Comparison of ENCODE assay signal across 13 cellular contexts in the genomic region with DNA sequence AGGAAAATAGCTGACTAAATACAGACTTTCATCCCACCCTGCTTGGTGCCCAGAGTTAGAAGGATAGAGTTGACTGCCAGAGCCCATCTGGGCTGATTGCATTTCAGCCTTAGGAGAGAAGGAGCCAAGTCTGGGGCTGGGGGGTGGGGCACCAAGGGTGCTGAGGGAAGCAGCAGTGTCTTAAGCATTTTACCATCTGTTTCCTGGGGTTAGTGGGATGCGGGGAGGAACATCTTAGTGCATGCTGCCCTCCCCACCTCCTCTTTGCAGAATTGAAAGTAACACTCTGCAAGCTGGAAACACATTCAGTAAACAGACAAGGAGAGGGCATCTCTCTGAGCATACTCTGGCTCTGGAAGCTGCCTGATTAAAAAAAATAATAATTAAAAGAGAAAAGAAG. TPM values are rescaled to one million over a fixed set of nuclear protein-coding genes. Genes with fewer than 3 reads are reported as not detected.
A peak's percentile ranks its signal among the peaks of the same experiment; 100 is the strongest.
DNase-seq lines count a peak whose midpoint lies in the region; ATAC-seq, FAIRE-seq and TF ChIP-seq lines count a peak whose summit lies in the region.
"Had no signal": no experiment of that assay in that cellular context is flagged by ENCODE, and none has a peak within 500 bp of the region (broad histone marks: within the 10 kb centered on the region; RNA-seq: fewer than 3 reads in every experiment).

No MANE protein-coding gene starts in this region.

- in situ Hi-C loops in GM12878 (cut with MboI): no loop called here

- RAD21 ChIA-PET in GM12878 (lab: Charles Lee; ENCODE audit: unreplicated experiment): interaction anchor here (1.3 to 1.8 kb wide), 3 partner anchors 14 to 184 kb away, joined by 6 to 11 read pairs (median 7); no protein-coding TSS in a partner anchor

- ATAC-seq in GM12878: peak; percentile 24; the same call in 2 of the 3 replicates
- ATAC-seq in HG03280 (IDR thresholded peaks at IDR 0.05; ENCODE audit: unreplicated experiment): no peak
- no peak for ATAC-seq in GM19463 (IDR thresholded peaks at IDR 0.05; ENCODE audit: unreplicated experiment)

- no peaks in the 10 kb centered on the region for H3K9me3 Mint-ChIP-seq in T-helper 1 cell treated with Interleukin-12 subunit alpha and Interleukin-12 subunit beta and Interleukin-4 antibody, amounts not matched to agents 30 μg/mL and 1 μg/mL, for 36 hours

- H3K4me3 ChIP-seq in GM12878: no peak overlapping the region

- no peak for TF ChIP-seq EP300 in GM12878 (IDR thresholded peaks at IDR 0.05; ENCODE audit: borderline replicate concordance in 1 of 2, control insufficient read depth in 1 of 2, low read depth in 2 of 2, low read length in 2 of 2)

- POLR2A ChIA-PET in GM12878 (lab: Charles Lee): interaction anchor here (0.6 to 0.9 kb wide), 2 partner anchors 111 to 132 kb away, joined by 3 read pairs; no protein-coding TSS in a partner anchor

- H3K4me1 Mint-ChIP-seq in T-helper 1 cell treated with Interleukin-12 subunit alpha and Interleukin-12 subunit beta and Interleukin-4 antibody, amounts not matched to agents 30 μg/mL and 1 μg/mL, for 36 hours (ENCODE audit: low read depth): peaks cover 43% of the 10 kb centered on the region

- no peak overlapping the region for H3K4me2 ChIP-seq in GM12878 (ENCODE audit: control insufficient read depth, insufficient read depth)

- no peaks in the 10 kb centered on the region for H3K36me3 Mint-ChIP-seq in T-helper 1 cell treated with Interleukin-12 subunit alpha and Interleukin-12 subunit beta and Interleukin-4 antibody, amounts not matched to agents 30 μg/mL and 1 μg/mL, for 36 hours (ENCODE audit: low read depth)

- WGBS in GM12878 (ENCODE audit: insufficient coverage, insufficient replicate concordance, low lambda C conversion rate, missing lambda C conversion rate): 60% methylated on average over 1 of the region's 1 CpG

- H3K36me3 ChIP-seq in GM12878 (ENCODE audit: control insufficient read depth in 2 of 2, insufficient read depth in 2 of 2, low read length in 1 of 2): no peaks in the 10 kb centered on the region

- peaks cover 9% of the 10 kb centered on the region for H3K4me1 ChIP-seq in GM12878 (ENCODE audit: control insufficient read depth, insufficient read depth, low read length)

- DNase-seq in T-helper 1 cell (no peak), NCI-H524 (lab: John Stamatoyannopoulos, UW) (peak; percentile 95 to 97), GM12878 (ENCODE audit: low read depth, low spot score) (no peak), putamen (ENCODE audit: low spot score) (peak; percentile 47), NCI-H1092 treated with DMSO at 0.1 percent for 48 hours (lab: John Stamatoyannopoulos, UW) (no peak)

- no peak for TF ChIP-seq POLR2A in GM12878 (IDR thresholded peaks at IDR 0.05; ENCODE audit: low read depth, low read length)

- H4K20me1 ChIP-seq in GM12878 (ENCODE audit: control insufficient read depth, insufficient read depth): no peaks in the 10 kb centered on the region

- H3K4me3 Mint-ChIP-seq in T-helper 1 cell treated with Interleukin-12 subunit alpha and Interleukin-12 subunit beta and Interleukin-4 antibody, amounts not matched to agents 30 μg/mL and 1 μg/mL, for 36 hours: peak overlapping the region; percentile 26

- H3K9me3 ChIP-seq in GM12878 (replicated peaks; ENCODE audit: control insufficient read depth, insufficient read depth, low read length): no peaks in the 10 kb centered on the region

- no peak for TF ChIP-seq CTCF in GM12878 (IDR thresholded peaks at IDR 0.05 in 2 of 3, conservative IDR thresholded peaks at IDR 0.05 in 1 of 3; ENCODE audit: control insufficient read depth in 2 of 3, extremely low read depth in 1 of 3, insufficient read depth in 1 of 3, low read depth in 3 of 3, low read length in 3 of 3)

- no peaks in the 10 kb centered on the region for H3K79me2 ChIP-seq in GM12878 (ENCODE audit: control insufficient read depth, insufficient read depth, low read length)

- H3K27me3 Mint-ChIP-seq in T-helper 1 cell treated with Interleukin-12 subunit alpha and Interleukin-12 subunit beta and Interleukin-4 antibody, amounts not matched to agents 30 μg/mL and 1 μg/mL, for 36 hours (ENCODE audit: low read depth): peaks cover 57% of the 10 kb centered on the region

- CTCF ChIA-PET in GM12878 (lab: Yijun Ruan, JAX): interaction anchor here (1.5 to 5.0 kb wide), 7 partner anchors 7 to 184 kb away, joined by 4 to 128 read pairs (median 12); a partner anchor contains a TSS

- intact Hi-C loops in GM12878 (cut with micrococcal nuclease; ENCODE audit: unreplicated experiment): no loop called here

- no peak overlapping the region for H2AFZ ChIP-seq in GM12878 (ENCODE audit: control insufficient read depth, low read depth, low read length)

- no peak for TF ChIP-seq RAD21 in GM12878 (IDR thresholded peaks at IDR 0.05; ENCODE audit: insufficient read depth, low read depth, low read length)

- SMC1A ChIA-PET in GM12878 (lab: Charles Lee; ENCODE audit: uncharacterized antibody, unreplicated experiment): interaction anchor here (0.7 to 7.6 kb wide), 7 partner anchors 14 to 185 kb away, joined by 3 to 47 read pairs (median 3); a partner anchor contains a TSS

- no TSS peak for BruUV-seq in GM12878 (replicated peaks; lab: Mats Ljungman, UMichigan)

- peak overlapping the region; percentile 64 for H3K27ac Mint-ChIP-seq in T-helper 1 cell treated with Interleukin-12 subunit alpha and Interleukin-12 subunit beta and Interleukin-4 antibody, amounts not matched to agents 30 μg/mL and 1 μg/mL, for 36 hours

- H3K9ac ChIP-seq in GM12878 (ENCODE audit: control insufficient read depth, insufficient read depth, low read length): no peak overlapping the region

- FAIRE-seq in GM12878 (lab: Jason Lieb, UNC): no peak
- FAIRE-seq: frontal cortex had no signal

- no peak overlapping the region for H3K27ac ChIP-seq in GM12878 (ENCODE audit: control insufficient read depth, insufficient read depth)

- peaks cover 0 to 2% of the 10 kb centered on the region in 2 experiments; a peak in 2 of 4 replicates for H3K27me3 ChIP-seq in GM12878 (replicated peaks in 1 of 2; ENCODE audit: control insufficient read depth in 2 of 2, insufficient read depth in 2 of 2, low read length in 1 of 2)

RNA-seq across cellular contexts. Expression of a gene that starts 1.5 kb away (rescaled TPM):
- not detected in 2 replicates for total RNA-seq in GM12878 (2013; cell fraction: nucleolus; rRNA removed)
- total RNA-seq in GM12878 (2014; rRNA removed) (not detected in 2 replicates), GM12878 (2014; rRNA removed; fragmentation: Illumina TruSeq; extraction: Trizol) (not detected in 2 replicates), GM12878 (2021) (not detected in 2 replicates)
- polyA plus RNA-seq in GM12878 (2011; ENCODE audit: low read depth): not detected
- polyA plus RNA-seq in GM12878 (2011; rRNA removed) (not detected in 2 replicates), GM12878 (2014; fragmentation: Illumina TruSeq; extraction: Trizol) (not detected in 2 replicates), GM12878 (2014; fragmentation: Nextera tagmentation; extraction: Ambion mirVana) (not detected), GM12878 (2014; rRNA removed) (not detected in 2 replicates), GM12878 (2016; fragmentation: Nextera tagmentation; extraction: Ambion mirVana) (not detected)
- polyA plus RNA-seq in GM12878 (2011; cell fraction: cytosol; rRNA removed): not detected in 2 replicates
- 0.29 TPM in 1 of 2 replicates, not detected in the other for polyA plus RNA-seq in GM12878 (2011; cell fraction: nucleus; rRNA removed)
- 0.04 TPM in 1 of 2 replicates, not detected in the other for polyA plus RNA-seq in GM12878 (2012)
- polyA minus RNA-seq in GM12878 (2011; rRNA and poly(A)+ RNA removed): not detected in 2 replicates
- polyA minus RNA-seq in GM12878 (2011; cell fraction: cytosol; rRNA and poly(A)+ RNA removed): not detected in 2 replicates
- polyA minus RNA-seq in GM12878 (2011; cell fraction: nucleus; rRNA and poly(A)+ RNA removed): not detected in 2 replicates
- total RNA-seq: A172, dermis microvascular lymphatic vessel endothelial cell, frontal cortex, lung microvascular endothelial cell, posterior vena cava had no signal

RNA-seq across cellular contexts. Expression of a gene that starts 16.1 kb away (rescaled TPM):
- total RNA-seq in GM12878 (2013; cell fraction: nucleolus; rRNA removed): 1.2 and 1.8 TPM in 2 replicates
- not detected in 2 replicates for total RNA-seq in GM12878 (2014; rRNA removed)
- total RNA-seq in GM12878 (2014; rRNA removed; fragmentation: Illumina TruSeq; extraction: Trizol): not detected in 2 replicates
- not detected in 2 replicates for total RNA-seq in GM12878 (2021)
- not detected for polyA plus RNA-seq in GM12878 (2011; ENCODE audit: low read depth)
- polyA plus RNA-seq in GM12878 (2011; rRNA removed): 0.16 and 0.22 TPM in 2 replicates
- polyA plus RNA-seq in GM12878 (2011; cell fraction: cytosol; rRNA removed): 0.04 and 0.23 TPM in 2 replicates
- 0.45 and 0.63 TPM in 2 replicates for polyA plus RNA-seq in GM12878 (2011; cell fraction: nucleus; rRNA removed)
- polyA plus RNA-seq in GM12878 (2012): 0.22 and 0.28 TPM in 2 replicates
- polyA plus RNA-seq in GM12878 (2014; fragmentation: Illumina TruSeq; extraction: Trizol): 0.03 TPM in 1 of 2 replicates, not detected in the other
- not detected for polyA plus RNA-seq in GM12878 (2014; fragmentation: Nextera tagmentation; extraction: Ambion mirVana)
- not detected in 2 replicates for polyA plus RNA-seq in GM12878 (2014; rRNA removed)
- under 1 TPM in 1 of 2 experiments, not detected in 1; 0.30 TPM for polyA plus RNA-seq in GM12878 (2016; fragmentation: Nextera tagmentation; extraction: Ambion mirVana)
- not detected in 2 replicates for polyA minus RNA-seq in GM12878 (2011; rRNA and poly(A)+ RNA removed)
- polyA minus RNA-seq in GM12878 (2011; cell fraction: cytosol; rRNA and poly(A)+ RNA removed): not detected in 2 replicates
- not detected in 2 replicates for polyA minus RNA-seq in GM12878 (2011; cell fraction: nucleus; rRNA and poly(A)+ RNA removed)
- total RNA-seq: dermis microvascular lymphatic vessel endothelial cell, lung microvascular endothelial cell had no signal

RNA-seq across cellular contexts. Expression of a gene that starts 30.0 kb away (rescaled TPM):
- 33.2 and 35.6 TPM in 2 replicates for total RNA-seq in GM12878 (2013; cell fraction: nucleolus; rRNA removed)
- total RNA-seq in GM12878 (2014; rRNA removed) (6.2 and 8.7 TPM in 2 replicates), GM12878 (2014; rRNA removed; fragmentation: Illumina TruSeq; extraction: Trizol) (2.3 and 4.3 TPM in 2 replicates), GM12878 (2021) (10.1 and 15.6 TPM in 2 replicates)
- polyA plus RNA-seq in GM12878 (2011; ENCODE audit: low read depth): 9.6 TPM
- polyA plus RNA-seq in GM12878 (2011; rRNA removed) (3.6 and 8.0 TPM in 2 replicates), GM12878 (2014; fragmentation: Illumina TruSeq; extraction: Trizol) (3.8 and 6.3 TPM in 2 replicates), GM12878 (2014; fragmentation: Nextera tagmentation; extraction: Ambion mirVana) (under 1 TPM; 0.06 to 0.18 TPM), GM12878 (2014; rRNA removed) (12.6 and 14.1 TPM in 2 replicates), GM12878 (2016; fragmentation: Nextera tagmentation; extraction: Ambion mirVana) (1 to 10 TPM; 4.7 to 6.5 TPM)
- polyA plus RNA-seq in GM12878 (2011; cell fraction: cytosol; rRNA removed): 6.3 and 7.0 TPM in 2 replicates
- 38.2 and 38.3 TPM in 2 replicates for polyA plus RNA-seq in GM12878 (2011; cell fraction: nucleus; rRNA removed)
- polyA plus RNA-seq in GM12878 (2012): 4.2 and 4.6 TPM in 2 replicates
- 33.6 TPM in 2 replicates for polyA minus RNA-seq in GM12878 (2011; rRNA and poly(A)+ RNA removed)
- polyA minus RNA-seq in GM12878 (2011; cell fraction: cytosol; rRNA and poly(A)+ RNA removed): 4.1 and 4.9 TPM in 2 replicates
- 19.9 and 28.1 TPM in 2 replicates for polyA minus RNA-seq in GM12878 (2011; cell fraction: nucleus; rRNA and poly(A)+ RNA removed)

RNA-seq across cellular contexts. Expression of a gene that starts 32.6 kb away (rescaled TPM):
- 258 and 286 TPM in 2 replicates for total RNA-seq in GM12878 (2013; cell fraction: nucleolus; rRNA removed)
- total RNA-seq in GM12878 (2014; rRNA removed) (3,345 and 3,660 TPM in 2 replicates), GM12878 (2014; rRNA removed; fragmentation: Illumina TruSeq; extraction: Trizol) (4,424 and 4,557 TPM in 2 replicates), GM12878 (2021) (2,884 and 2,984 TPM in 2 replicates)
- polyA plus RNA-seq in GM12878 (2011; ENCODE audit: low read depth): 2,420 TPM
- polyA plus RNA-seq in GM12878 (2011; rRNA removed) (2,325 and 2,496 TPM in 2 replicates), GM12878 (2014; fragmentation: Illumina TruSeq; extraction: Trizol) (2,387 and 5,536 TPM in 2 replicates), GM12878 (2014; fragmentation: Nextera tagmentation; extraction: Ambion mirVana) (1,000 to 10,000 TPM; 4,826 to 5,082 TPM), GM12878 (2014; rRNA removed) (4,304 and 4,328 TPM in 2 replicates), GM12878 (2016; fragmentation: Nextera tagmentation; extraction: Ambion mirVana) (1,000 to 10,000 TPM; 1,862 to 1,965 TPM)
- polyA plus RNA-seq in GM12878 (2011; cell fraction: cytosol; rRNA removed): 3,209 and 3,744 TPM in 2 replicates
- 1,169 and 1,252 TPM in 2 replicates for polyA plus RNA-seq in GM12878 (2011; cell fraction: nucleus; rRNA removed)
- polyA plus RNA-seq in GM12878 (2012): 3,096 and 4,247 TPM in 2 replicates
- 917 and 1,360 TPM in 2 replicates for polyA minus RNA-seq in GM12878 (2011; rRNA and poly(A)+ RNA removed)
- 437 and 484 TPM in 2 replicates for polyA minus RNA-seq in GM12878 (2011; cell fraction: cytosol; rRNA and poly(A)+ RNA removed)
- 126 and 168 TPM in 2 replicates for polyA minus RNA-seq in GM12878 (2011; cell fraction: nucleus; rRNA and poly(A)+ RNA removed)

RNA-seq across cellular contexts. Expression of a gene that starts 58.3 kb away (rescaled TPM):
- not detected in 2 replicates for total RNA-seq in GM12878 (2013; cell fraction: nucleolus; rRNA removed)
- not detected in 2 replicates for total RNA-seq in GM12878 (2014; rRNA removed)
- total RNA-seq in GM12878 (2014; rRNA removed; fragmentation: Illumina TruSeq; extraction: Trizol): 0.04 TPM in 1 of 2 replicates, not detected in the other
- not detected in 2 replicates for total RNA-seq in GM12878 (2021)
- polyA plus RNA-seq in GM12878 (2011; ENCODE audit: low read depth): not detected
- not detected in 2 replicates for polyA plus RNA-seq in GM12878 (2011; rRNA removed)
- polyA plus RNA-seq in GM12878 (2011; cell fraction: cytosol; rRNA removed): not detected in 2 replicates
- not detected in 2 replicates for polyA plus RNA-seq in GM12878 (2011; cell fraction: nucleus; rRNA removed)
- polyA plus RNA-seq in GM12878 (2012): 0.04 TPM in 1 of 2 replicates, not detected in the other
- not detected in 2 replicates for polyA plus RNA-seq in GM12878 (2014; fragmentation: Illumina TruSeq; extraction: Trizol)
- polyA plus RNA-seq in GM12878 (2014; fragmentation: Nextera tagmentation; extraction: Ambion mirVana): not detected
- polyA plus RNA-seq in GM12878 (2014; rRNA removed): not detected in 2 replicates
- polyA plus RNA-seq in GM12878 (2016; fragmentation: Nextera tagmentation; extraction: Ambion mirVana): not detected
- polyA minus RNA-seq in GM12878 (2011; rRNA and poly(A)+ RNA removed): not detected in 2 replicates
- polyA minus RNA-seq in GM12878 (2011; cell fraction: cytosol; rRNA and poly(A)+ RNA removed): not detected in 2 replicates
- not detected in 2 replicates for polyA minus RNA-seq in GM12878 (2011; cell fraction: nucleus; rRNA and poly(A)+ RNA removed)
- total RNA-seq: A172, dermis microvascular lymphatic vessel endothelial cell, lung microvascular endothelial cell had no signal

Comparison
In these comparisons a context has a peak if more than half of its experiments do, and no peak if none do; other contexts are left out.
1. DNase-seq: peak in NCI-H524 (2 of 2) and putamen (single experiment); none in T-helper 1 cell (0 of 5), GM12878 (single experiment) and NCI-H1092 treated with DMSO at 0.1 percent for 48 hours (single experiment).